In genomic region chr10:12484945-12485805, GRCh38 we compare ENCODE assay signal across 8 cellular contexts.
DNase-seq lines count a peak whose midpoint lies in the region; ATAC-seq and TF ChIP-seq lines count a peak whose summit lies in the region.

No MANE protein-coding gene starts in this region.

- ATAC-seq in GM21825 (IDR thresholded peaks at IDR 0.05; ENCODE audit: unreplicated experiment) = peak; percentile 64

- H3K27me3 Mint-ChIP-seq in activated naive CD4-positive, alpha-beta T cell treated with anti-CD3 and anti-CD28 coated beads, Interleukin-2, amount 50 U/mL, for 24 hours = no peaks in the 10 kb centered on the region
- no peaks in the 10 kb centered on the region for H3K27me3 Mint-ChIP-seq in osteocyte (ENCODE audit: unreplicated experiment)

- H3K4me3 Mint-ChIP-seq in activated naive CD4-positive, alpha-beta T cell treated with anti-CD3 and anti-CD28 coated beads, Interleukin-2, amount 50 U/mL, for 24 hours = peak overlapping the region; percentile 57
- no peak overlapping the region for H3K4me3 Mint-ChIP-seq in osteocyte (ENCODE audit: unreplicated experiment)

- no peaks in the 10 kb centered on the region for H3K9me3 Mint-ChIP-seq in activated naive CD4-positive, alpha-beta T cell treated with anti-CD3 and anti-CD28 coated beads, Interleukin-2, amount 50 U/mL, for 24 hours
- H3K9me3 Mint-ChIP-seq in osteocyte (ENCODE audit: unreplicated experiment) = peaks cover 8% of the 10 kb centered on the region

- peaks cover 23% of the 10 kb centered on the region for H3K4me1 Mint-ChIP-seq in activated naive CD4-positive, alpha-beta T cell treated with anti-CD3 and anti-CD28 coated beads, Interleukin-2, amount 50 U/mL, for 24 hours
- H3K4me1 Mint-ChIP-seq in osteocyte (ENCODE audit: unreplicated experiment) = peaks cover 5% of the 10 kb centered on the region

- DNase-seq in GM13976 (ENCODE audit: low spot score) = peak; percentile 83
- DNase-seq in NCI-H2107 (lab: John Stamatoyannopoulos, UW) = peak; percentile 25
- peak; percentile 68 for DNase-seq in middle frontal gyrus (ENCODE audit: extremely low spot score, low spot score)
- DNase-seq in UCSD-AML1 (lab: John Stamatoyannopoulos, UW; ENCODE audit: unreplicated experiment) = no peak
- DNase-seq in AG08395 (ENCODE audit: low spot score) = no peak
- DNase-seq in osteocyte (ENCODE audit: extremely low spot score, unreplicated experiment) = no peak

- in situ Hi-C loops in GM13976 (cut with MboI; ENCODE audit: low sequenced_read_pairs, unreplicated experiment) = no loop called here

- H3K27ac Mint-ChIP-seq in activated naive CD4-positive, alpha-beta T cell treated with anti-CD3 and anti-CD28 coated beads, Interleukin-2, amount 50 U/mL, for 24 hours = peak overlapping the region; percentile 85
- no peak overlapping the region for H3K27ac Mint-ChIP-seq in osteocyte (ENCODE audit: unreplicated experiment)

- H3K36me3 Mint-ChIP-seq in activated naive CD4-positive, alpha-beta T cell treated with anti-CD3 and anti-CD28 coated beads, Interleukin-2, amount 50 U/mL, for 24 hours = peaks cover 2% of the 10 kb centered on the region
- no peaks in the 10 kb centered on the region for H3K36me3 Mint-ChIP-seq in osteocyte (ENCODE audit: unreplicated experiment)

- TF ChIP-seq CTCF in GM13976 (IDR thresholded peaks at IDR 0.05; ENCODE audit: borderline replicate concordance, control extremely low read depth, extremely low read depth, insufficient read depth, missing control alignments) = peak; percentile 69
- TF ChIP-seq CTCF in osteocyte (IDR thresholded peaks at IDR 0.05) = no peak

Comparison
In these comparisons a context has a peak if more than half of its experiments do, and no peak if none do; other contexts are left out.
1. DNase-seq: peak in GM13976 (single experiment), NCI-H2107 (single experiment) and middle frontal gyrus (single experiment); none in UCSD-AML1 (single experiment), AG08395 (single experiment) and osteocyte (single experiment).